Comparison of ENCODE assay signal across 11 cellular contexts in genomic region chr16:89191901-89192184, GRCh38. TPM values are rescaled to one million over a fixed set of nuclear protein-coding genes. Genes with fewer than 3 reads are reported as not detected.
DNase-seq lines count a peak whose midpoint lies in the region; ATAC-seq and TF ChIP-seq lines count a peak whose summit lies in the region.
"Had no signal": no experiment of that assay in that cellular context is flagged by ENCODE, and none has a peak within 500 bp of the region (broad histone marks: within the 10 kb centered on the region; RNA-seq: fewer than 3 reads in every experiment).

No MANE protein-coding gene starts in this region.

- no peaks in the 10 kb centered on the region for H4K20me1 ChIP-seq in fibroblast of lung (ENCODE audit: control insufficient read depth, extremely low read depth, insufficient read depth, low read length)

- H3K9ac ChIP-seq in NT2/D1 (ENCODE audit: insufficient read length, low read depth): peak overlapping the region; percentile 82
- peak overlapping the region; percentile 32 for H3K9ac ChIP-seq in fibroblast of lung (ENCODE audit: insufficient read depth, low read length)

- peaks cover 0 to 5% (median 0%) of the 10 kb centered on the region in 7 donors for H3K9me3 Mint-ChIP-seq in CD4-positive, CD25-positive, alpha-beta regulatory T cell
- H3K9me3 Mint-ChIP-seq: activated naive CD8-positive, alpha-beta T cell treated with anti-CD3 and anti-CD28 coated beads, Interleukin-2, amount 50 U/mL, for 24 hours; nephron had no signal

- H3K79me2 ChIP-seq in fibroblast of lung (ENCODE audit: control insufficient read depth, insufficient read depth, low read length): no peaks in the 10 kb centered on the region

- H3K4me3 ChIP-seq in CD4-positive, CD25-positive, alpha-beta regulatory T cell (ENCODE audit: low read depth, low read length): no peak overlapping the region
- H3K4me3 ChIP-seq in NT2/D1 (ENCODE audit: insufficient read length, low read depth): peak overlapping the region; percentile 61
- peak overlapping the region in 3 of 4 experiments; percentile 27 to 61 (median 51) for H3K4me3 ChIP-seq in fibroblast of lung (replicated peaks in 1 of 4; ENCODE audit: control extremely low read depth in 1 of 4, insufficient read depth in 1 of 4, low read depth in 3 of 4, low read length in 4 of 4)
- peak overlapping the region; percentile 12 to 36 for H3K4me3 ChIP-seq in prostate gland

- peak overlapping the region; percentile 71 for H2AFZ ChIP-seq in fibroblast of lung (ENCODE audit: low read length)

- peaks cover 0 to 10% (median 4%) of the 10 kb centered on the region in 4 donors for H3K4me1 Mint-ChIP-seq in CD4-positive, CD25-positive, alpha-beta regulatory T cell
- H3K4me1 Mint-ChIP-seq: activated naive CD8-positive, alpha-beta T cell treated with anti-CD3 and anti-CD28 coated beads, Interleukin-2, amount 50 U/mL, for 24 hours; nephron had no signal

- no peak overlapping the region for H3K27ac Mint-ChIP-seq in CD4-positive, CD25-positive, alpha-beta regulatory T cell
- H3K27ac Mint-ChIP-seq: activated naive CD8-positive, alpha-beta T cell treated with anti-CD3 and anti-CD28 coated beads, Interleukin-2, amount 50 U/mL, for 24 hours; nephron had no signal

- no peaks in the 10 kb centered on the region for H3K9me3 ChIP-seq in CD4-positive, CD25-positive, alpha-beta regulatory T cell (ENCODE audit: control insufficient read depth in 2 of 2, low read length in 2 of 2)
- H3K9me3 ChIP-seq in NT2/D1 (ENCODE audit: insufficient read depth, low read length) (peaks cover 10% of the 10 kb centered on the region; the same call in 1 of the 2 replicates), fibroblast of lung (ENCODE audit: control insufficient read depth, insufficient read depth, low read depth, low read length) (no peaks in the 10 kb centered on the region), prostate gland (no peaks in the 10 kb centered on the region)

- H3K27ac ChIP-seq in CD4-positive, CD25-positive, alpha-beta regulatory T cell (ENCODE audit: insufficient read depth, low read length, poor library complexity, severe bottlenecking): peak overlapping the region; percentile 23
- H3K27ac ChIP-seq in fibroblast of lung (ENCODE audit: insufficient read depth, low read length) (no peak overlapping the region), prostate gland (no peak overlapping the region)

- H3K27me3 Mint-ChIP-seq in CD4-positive, CD25-positive, alpha-beta regulatory T cell: peaks cover 11% of the 10 kb centered on the region
- H3K27me3 Mint-ChIP-seq: activated naive CD8-positive, alpha-beta T cell treated with anti-CD3 and anti-CD28 coated beads, Interleukin-2, amount 50 U/mL, for 24 hours had no signal

- no peak overlapping the region for H3K4me3 Mint-ChIP-seq in CD4-positive, CD25-positive, alpha-beta regulatory T cell
- H3K4me3 Mint-ChIP-seq: activated naive CD8-positive, alpha-beta T cell treated with anti-CD3 and anti-CD28 coated beads, Interleukin-2, amount 50 U/mL, for 24 hours had no signal

- peak overlapping the region; percentile 75 for H3K4me2 ChIP-seq in fibroblast of lung (ENCODE audit: extremely low read depth, insufficient read depth, low read length)

- no peak for TF ChIP-seq POLR2A in prostate gland (IDR thresholded peaks at IDR 0.05)

- H3K36me3 Mint-ChIP-seq in CD4-positive, CD25-positive, alpha-beta regulatory T cell: no peaks in the 10 kb centered on the region

- H3K36me3 ChIP-seq in CD4-positive, CD25-positive, alpha-beta regulatory T cell (ENCODE audit: control insufficient read depth, insufficient read depth, low read length): no peaks in the 10 kb centered on the region
- H3K36me3 ChIP-seq in NT2/D1 (ENCODE audit: insufficient read depth, insufficient read length, low read length) (no peaks in the 10 kb centered on the region), fibroblast of lung (ENCODE audit: control insufficient read depth, insufficient read depth, low read length) (no peaks in the 10 kb centered on the region), prostate gland (no peaks in the 10 kb centered on the region)

- intact Hi-C loops in prostate gland (cut with DNase I): no loop called here

- H3K27me3 ChIP-seq in CD4-positive, CD25-positive, alpha-beta regulatory T cell (ENCODE audit: control insufficient read depth, insufficient read depth, low read length): no peaks in the 10 kb centered on the region
- peaks cover 20% of the 10 kb centered on the region for H3K27me3 ChIP-seq in NT2/D1 (ENCODE audit: insufficient read depth, insufficient read length)
- H3K27me3 ChIP-seq in fibroblast of lung (ENCODE audit: control insufficient read depth, insufficient read depth, low read length): no peaks in the 10 kb centered on the region
- no peaks in the 10 kb centered on the region for H3K27me3 ChIP-seq in prostate gland (replicated peaks; ENCODE audit: insufficient read depth)

- WGBS in prostate gland: 0% methylated on average over 7 of the region's 19 CpGs

- DNase-seq in CD4-positive, CD25-positive, alpha-beta regulatory T cell: no peak
- no peak for DNase-seq in NT2/D1 (ENCODE audit: low read depth, low spot score)
- no peak for DNase-seq in fibroblast of lung (ENCODE audit: low read depth in 2 of 2)
- DNase-seq in prostate gland (ENCODE audit: low spot score): no peak
- no peak for DNase-seq in SKM-1 (lab: John Stamatoyannopoulos, UW; ENCODE audit: unreplicated experiment)
- DNase-seq in GM10266 (ENCODE audit: extremely low spot score): no peak

- peaks cover 7% of the 10 kb centered on the region for H3K4me1 ChIP-seq in CD4-positive, CD25-positive, alpha-beta regulatory T cell (ENCODE audit: control insufficient read depth, insufficient read depth, low read length, poor library complexity, severe bottlenecking)
- H3K4me1 ChIP-seq in NT2/D1 (ENCODE audit: insufficient read depth, insufficient read length) (peaks cover 13% of the 10 kb centered on the region), fibroblast of lung (ENCODE audit: control insufficient read depth, extremely low read depth, insufficient read depth, low read length) (no peaks in the 10 kb centered on the region), prostate gland (replicated peaks) (no peaks in the 10 kb centered on the region)

- no peak for TF ChIP-seq CTCF in fibroblast of lung (conservative IDR thresholded peaks at IDR 0.05 in 1 of 2, IDR thresholded peaks at IDR 0.05 in 1 of 2; ENCODE audit: low read depth in 1 of 2, low read length in 2 of 2)
- TF ChIP-seq CTCF in prostate gland (IDR thresholded peaks at IDR 0.05): no peak
- TF ChIP-seq CTCF in GM10266 (IDR thresholded peaks at IDR 0.05; ENCODE audit: control insufficient read depth, insufficient read depth, low read depth, missing control alignments): no peak

- no peak for ATAC-seq in CD4-positive, CD25-positive, alpha-beta regulatory T cell (ENCODE audit: low read depth in 2 of 2)
- ATAC-seq in GM18858 (IDR thresholded peaks at IDR 0.05; ENCODE audit: unreplicated experiment) (no peak), GM21423 (IDR thresholded peaks at IDR 0.05; ENCODE audit: unreplicated experiment) (no peak)

RNA-seq across cellular contexts. Expression of gene SLC22A31, which starts 8.5 kb away (rescaled TPM):
- not detected for total RNA-seq in CD4-positive, CD25-positive, alpha-beta regulatory T cell
- under 1 TPM in 1 of 4 donors, not detected in 3; 0.14 TPM for polyA plus RNA-seq in CD4-positive, CD25-positive, alpha-beta regulatory T cell
- total RNA-seq in fibroblast of lung (0.17 and 0.26 TPM in 2 replicates), prostate gland (1 to 10 TPM in 1 of 2 donors, not detected in 1; 4.6 TPM)
- 0.24 TPM in 1 of 2 replicates, not detected in the other for polyA plus RNA-seq in fibroblast of lung
- polyA plus RNA-seq in fibroblast of lung (2012): 0.10 and 0.28 TPM in 2 replicates
- not detected in 2 replicates for polyA minus RNA-seq in fibroblast of lung (ENCODE audit: low replicate concordance)
- total RNA-seq: M059J had no signal

RNA-seq across cellular contexts. Expression of gene CDH15, which starts 20.3 kb away (rescaled TPM):
- total RNA-seq in CD4-positive, CD25-positive, alpha-beta regulatory T cell: 0.17 TPM
- not detected for polyA plus RNA-seq in CD4-positive, CD25-positive, alpha-beta regulatory T cell
- total RNA-seq in fibroblast of lung (0.26 and 0.99 TPM in 2 replicates), prostate gland (1 to 10 TPM in 1 of 2 donors, under 1 TPM in 1; 0.64 to 2.7 TPM)
- polyA plus RNA-seq in fibroblast of lung: 0.10 and 0.14 TPM in 2 replicates
- 0.23 and 0.24 TPM in 2 replicates for polyA plus RNA-seq in fibroblast of lung (2012)
- 0.08 and 0.11 TPM in 2 replicates for polyA minus RNA-seq in fibroblast of lung (ENCODE audit: low replicate concordance)

RNA-seq across cellular contexts. Expression of gene ZNF778, which starts 25.7 kb away (rescaled TPM):
- 7.9 TPM for total RNA-seq in CD4-positive, CD25-positive, alpha-beta regulatory T cell
- polyA plus RNA-seq in CD4-positive, CD25-positive, alpha-beta regulatory T cell: 1 to 10 TPM; 3.3 to 4.9 (median 3.9) TPM
- total RNA-seq in fibroblast of lung (7.4 and 9.4 TPM in 2 replicates), prostate gland (10 to 100 TPM; 12.9 to 30.2 TPM)
- 4.3 and 4.9 TPM in 2 replicates for polyA plus RNA-seq in fibroblast of lung
- 3.2 and 3.6 TPM in 2 replicates for polyA plus RNA-seq in fibroblast of lung (2012)
- polyA minus RNA-seq in fibroblast of lung (ENCODE audit: low replicate concordance): 8.4 and 9.2 TPM in 2 replicates
